Comparison of ENCODE assay signal across 19 cellular contexts in the genomic region with DNA sequence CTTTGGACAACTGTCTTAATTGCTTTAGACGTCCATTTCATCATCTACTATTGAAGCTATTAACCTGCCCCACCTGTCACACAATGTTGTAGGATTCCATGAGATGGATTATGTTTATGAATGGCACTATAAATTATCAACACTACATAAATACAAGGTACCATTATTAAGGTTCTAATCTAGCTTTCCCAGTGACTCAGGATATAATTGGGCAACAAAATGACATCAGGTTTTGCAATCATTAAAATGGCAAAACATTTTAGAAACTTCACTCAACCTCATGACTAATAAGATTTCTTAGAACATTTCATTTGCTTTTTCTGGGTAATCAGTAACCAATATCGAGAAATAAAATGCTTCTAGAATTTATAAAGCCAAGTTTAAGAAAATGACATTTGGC. TPM values are rescaled to one million over a fixed set of nuclear protein-coding genes. Genes with fewer than 3 reads are reported as not detected.
DNase-seq lines count a peak whose midpoint lies in the region; ATAC-seq, FAIRE-seq and TF ChIP-seq lines count a peak whose summit lies in the region.
"Had no signal": no experiment of that assay in that cellular context is flagged by ENCODE, and none has a peak within 500 bp of the region (broad histone marks: within the 10 kb centered on the region; RNA-seq: fewer than 3 reads in every experiment).

No MANE protein-coding gene starts in this region.

- H3K4me1 ChIP-seq in HEK293 (ENCODE audit: control insufficient read depth, insufficient read depth, low read length) = no peaks in the 10 kb centered on the region
- H3K4me1 ChIP-seq in RWPE2 (ENCODE audit: insufficient read depth, poor library complexity, severe bottlenecking) = no peaks in the 10 kb centered on the region
- peaks cover 0 to 2% of the 10 kb centered on the region in 2 donors for H3K4me1 ChIP-seq in small intestine (ENCODE audit: control insufficient read depth in 2 of 2, insufficient read depth in 1 of 2, low read depth in 1 of 2, low read length in 1 of 2)
- H3K4me1 ChIP-seq in esophagus squamous epithelium = peaks cover 0 to 32% (median 4%) of the 10 kb centered on the region in 3 donors
- H3K4me1 ChIP-seq: BLaER1 treated with 17β-estradiol and CSF1 and Interleukin-3, amounts not matched to agents 10 nM and 100 nM; HAP-1 had no signal

- H3K4me3 ChIP-seq in HEK293 (ENCODE audit: low read depth, low read length) (no peak overlapping the region), RWPE2 (ENCODE audit: severe bottlenecking) (no peak overlapping the region), epithelial cell of proximal tubule (ENCODE audit: low read depth, low read length) (no peak overlapping the region), small intestine (ENCODE audit: low read depth in 1 of 2, low read length in 2 of 2) (no peak overlapping the region), esophagus squamous epithelium (no peak overlapping the region)
- H3K4me3 ChIP-seq: BLaER1 treated with 17β-estradiol and CSF1 and Interleukin-3, amounts not matched to agents 10 nM and 100 nM; HAP-1 had no signal

- H3K9me3 ChIP-seq in HEK293 (ENCODE audit: control insufficient read depth, insufficient read depth, low read depth, low read length) (no peaks in the 10 kb centered on the region), RWPE2 (ENCODE audit: severe bottlenecking) (no peaks in the 10 kb centered on the region), small intestine (ENCODE audit: control insufficient read depth, low read depth) (no peaks in the 10 kb centered on the region), esophagus squamous epithelium (no peaks in the 10 kb centered on the region)
- H3K9me3 ChIP-seq: HAP-1 had no signal

- H3K27ac ChIP-seq in HEK293 (ENCODE audit: extremely low read depth, low read depth, low read length) (no peak overlapping the region), RWPE2 (ENCODE audit: poor library complexity, severe bottlenecking) (no peak overlapping the region), small intestine (ENCODE audit: low read depth in 1 of 2, low read length in 1 of 2) (peak overlapping the region; percentile 32 to 74), substantia nigra (ENCODE audit: low read depth, low read length, poor library complexity, severe bottlenecking) (no peak overlapping the region), esophagus squamous epithelium (peak overlapping the region in 1 of 4 donors; percentile 33)
- H3K27ac ChIP-seq: BLaER1 treated with 17β-estradiol and CSF1 and Interleukin-3, amounts not matched to agents 10 nM and 100 nM; HL-60 had no signal

- TF ChIP-seq POLR2A in esophagus squamous epithelium (IDR thresholded peaks at IDR 0.05) = no peak

- H3K36me3 ChIP-seq in HEK293 (ENCODE audit: control insufficient read depth in 2 of 2, insufficient read depth in 1 of 2, low read length in 2 of 2) (no peaks in the 10 kb centered on the region), RWPE2 (ENCODE audit: low read depth) (no peaks in the 10 kb centered on the region), small intestine (ENCODE audit: control insufficient read depth in 2 of 2, insufficient read depth in 2 of 2, low read length in 2 of 2) (no peaks in the 10 kb centered on the region), esophagus squamous epithelium (no peaks in the 10 kb centered on the region)
- H3K36me3 ChIP-seq: BLaER1 treated with 17β-estradiol and CSF1 and Interleukin-3, amounts not matched to agents 10 nM and 100 nM; HAP-1 had no signal

- H3K27me3 ChIP-seq in RWPE2 (ENCODE audit: insufficient read depth, poor library complexity, severe bottlenecking) (no peaks in the 10 kb centered on the region), small intestine (ENCODE audit: control insufficient read depth in 2 of 2, insufficient read depth in 2 of 2, low read length in 2 of 2) (no peaks in the 10 kb centered on the region), esophagus squamous epithelium (no peaks in the 10 kb centered on the region)
- H3K27me3 ChIP-seq: BLaER1 treated with 17β-estradiol and CSF1 and Interleukin-3, amounts not matched to agents 10 nM and 100 nM had no signal

- TF ChIP-seq CTCF in HEK293 (tag by site-specific recombination; IDR thresholded peaks at IDR 0.05) (no peak), RWPE2 (IDR thresholded peaks at IDR 0.05; ENCODE audit: poor library complexity, severe bottlenecking) (no peak), epithelial cell of proximal tubule (conservative IDR thresholded peaks at IDR 0.05; ENCODE audit: low read depth, low read length) (no peak), esophagus squamous epithelium (IDR thresholded peaks at IDR 0.05) (no peak)

- FAIRE-seq in small intestine (lab: Jason Lieb, UNC) = peak; percentile 92

- POLR2A ChIA-PET in HEK293 (lab: Yijun Ruan, JAX) = no interaction called here

- CTCF ChIA-PET in HEK293 (lab: Yijun Ruan, JAX) = interaction anchor here (0.7 kb wide), 1 partner anchor 126 kb away, joined by 3 read pairs; no protein-coding TSS in a partner anchor

- peak; percentile 29; the same call in 1 of the 3 replicates for ATAC-seq in RWPE2 (ENCODE audit: low read depth)

- WGBS in small intestine, 3 donors = 11 to 56% (median 35%) methylated on average over 2 of the region's 2 CpGs
- WGBS in esophagus squamous epithelium, 2 donors = 41 to 43% methylated on average over 2 of the region's 2 CpGs

- intact Hi-C loops in esophagus squamous epithelium (cut with DNase I) = no loop called here

- DNase-seq in RWPE2 (ENCODE audit: low spot score) (no peak), epithelial cell of proximal tubule (ENCODE audit: low read depth) (peak; percentile 45), small intestine (peak; percentile 94), substantia nigra (lab: John Stamatoyannopoulos, UW) (no peak), NCI-H1694 treated with DMSO at 0.1 percent for 48 hours (lab: John Stamatoyannopoulos, UW) (no peak), esophagus squamous epithelium (lab: John Stamatoyannopoulos, UW) (no peak)
- DNase-seq: DMS153, MM.1S, NCI-H146, NCI-H2107, NCI-H226, NCI-H526 treated with DMSO at 0.1 percent for 48 hours, OCI-M1, T-helper 1 cell had no signal

TF ChIP-seq in HEK293, 187 proteins besides CTCF, POLR2A, EP300 and RAD21:
- TF ChIP-seq ZNF366 (tag by site-specific recombination; conservative IDR thresholded peaks at IDR 0.05) = no peak
- TF ChIP-seq ZNF626 (tag by site-specific recombination; IDR thresholded peaks at IDR 0.05) = no peak
- no peak for TF ChIP-seq SETDB1 (IDR thresholded peaks at IDR 0.05; ENCODE audit: insufficient read length, low read length)
- TF ChIP-seq ZNF518A (tag by site-specific recombination; conservative IDR thresholded peaks at IDR 0.05; ENCODE audit: low read depth) = no peak
- TF ChIP-seq, protein P1, sequence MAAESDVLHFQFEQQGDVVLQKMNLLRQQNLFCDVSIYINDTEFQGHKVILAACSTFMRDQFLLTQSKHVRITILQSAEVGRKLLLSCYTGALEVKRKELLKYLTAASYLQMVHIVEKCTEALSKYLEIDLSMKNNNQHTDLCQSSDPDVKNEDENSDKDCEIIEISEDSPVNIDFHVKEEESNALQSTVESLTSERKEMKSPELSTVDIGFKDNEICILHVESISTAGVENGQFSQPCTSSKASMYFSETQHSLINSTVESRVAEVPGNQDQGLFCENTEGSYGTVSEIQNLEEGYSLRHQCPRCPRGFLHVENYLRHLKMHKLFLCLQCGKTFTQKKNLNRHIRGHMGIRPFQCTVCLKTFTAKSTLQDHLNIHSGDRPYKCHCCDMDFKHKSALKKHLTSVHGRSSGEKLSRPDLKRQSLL (tag by site-specific recombination; IDR thresholded peaks at IDR 0.05) = peak; percentile 33; the same call in 1 of the 2 replicates
- no peak for TF ChIP-seq GFI1B (tag by site-specific recombination; IDR thresholded peaks at IDR 0.05)
- TF ChIP-seq ZNF785 (tag by site-specific recombination; IDR thresholded peaks at IDR 0.05) = no peak
- no peak for TF ChIP-seq GLI2 (tag by site-specific recombination; IDR thresholded peaks at IDR 0.05; ENCODE audit: borderline replicate concordance, low read depth)

RNA-seq across cellular contexts. Expression of gene HOPX, which starts 9.2 kb away (rescaled TPM):
- 1.6 TPM in 1 of 2 replicates, not detected in the other for total RNA-seq in epithelial cell of proximal tubule
- polyA plus RNA-seq in small intestine = 100 to 1,000 TPM in 1 of 3 donors, 10 to 100 TPM in 2; 11.9 to 146 (median 83.0) TPM
- total RNA-seq in esophagus squamous epithelium = 100 to 1,000 TPM; 319 to 373 (median 338) TPM
- total RNA-seq: SK-MEL-5 had no signal

Comparison
In these comparisons a context has a peak if more than half of its experiments do, and no peak if none do; other contexts are left out.
1. H3K27ac ChIP-seq: peak in small intestine (2 of 2); none in HEK293 (single experiment), RWPE2 (single experiment) and substantia nigra (single experiment).
2. DNase-seq: peak in epithelial cell of proximal tubule (single experiment) and small intestine (single experiment); none in RWPE2 (single experiment), substantia nigra (0 of 49), NCI-H1694 treated with DMSO at 0.1 percent for 48 hours (single experiment) and esophagus squamous epithelium (single experiment).
3. RNA of gene HOPX, which starts 9.2 kb away (total RNA-seq): 319 to 373 TPM in esophagus squamous epithelium; 1.6 TPM in epithelial cell of proximal tubule; every median in the first group is over 100 times any median in the second.